In the genomic region with DNA sequence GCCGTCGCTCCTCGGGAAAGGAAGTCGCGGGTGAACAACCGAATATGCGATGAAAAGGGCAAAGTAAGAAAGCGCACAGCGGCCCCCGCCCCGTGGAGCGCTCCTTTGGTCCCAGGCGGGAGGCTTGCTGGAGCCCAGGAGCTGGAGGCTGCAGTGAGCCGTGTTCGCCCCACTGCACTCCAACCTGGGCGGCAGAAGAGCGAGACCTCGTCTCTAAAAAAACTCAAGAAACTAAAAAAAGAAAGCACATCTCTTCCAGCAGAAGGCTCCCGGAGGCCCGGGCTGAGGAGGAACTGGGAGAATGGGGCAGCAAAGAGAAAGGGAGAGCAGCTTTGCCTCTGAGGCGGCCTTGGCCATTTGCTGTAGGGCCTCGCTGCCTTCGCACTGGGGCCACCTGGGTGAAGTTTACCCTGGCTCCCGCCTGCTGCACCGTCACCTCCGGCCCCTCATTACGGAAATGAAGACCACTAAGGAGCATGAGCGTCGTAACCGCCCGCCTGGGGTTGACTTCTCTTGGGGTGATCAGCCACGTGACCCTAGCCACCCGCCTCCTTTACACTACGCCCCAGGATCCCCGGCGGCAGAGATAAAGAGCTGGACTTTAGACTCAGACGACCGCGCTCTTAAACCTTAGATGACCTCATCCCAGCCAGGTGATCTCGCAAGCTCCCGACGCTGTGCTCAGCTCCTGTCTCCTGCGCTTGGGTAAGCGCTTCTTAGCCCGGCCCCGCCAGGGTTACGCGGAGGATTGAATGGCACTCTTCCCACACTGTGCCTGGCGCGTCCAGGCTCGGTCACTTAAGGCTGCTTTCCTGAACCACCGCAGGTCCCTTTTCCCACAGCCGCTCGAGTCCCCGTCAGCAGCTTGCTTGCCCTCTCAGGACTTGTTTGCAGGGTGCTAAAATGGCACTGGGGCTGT, we compare ENCODE assay signal across 8 cellular contexts.
DNase-seq lines count a peak whose midpoint lies in the region; ATAC-seq and TF ChIP-seq lines count a peak whose summit lies in the region.

No MANE protein-coding gene starts in this region.

- intact Hi-C loops in ascending aorta (cut with DNase I): loop anchor here (10.0 kb wide), 1 partner anchor 288 kb away; a partner anchor contains a TSS

- H3K27ac ChIP-seq in AG04450 (ENCODE audit: low read depth, low read length): no peak overlapping the region
- no peak overlapping the region for H3K27ac ChIP-seq in ascending aorta
- no peak overlapping the region for H3K27ac ChIP-seq in skin epidermis

- DNase-seq in AG04450 (ENCODE audit: low read depth, low spot score) (no peak), HPDE6-E6E7 (ENCODE audit: extremely low spot score) (peak; percentile 44), ascending aorta (ENCODE audit: low spot score in 2 of 2) (no peak), iPS-NIHi11 (ENCODE audit: low spot score) (peak; percentile 59), SKM-1 (lab: John Stamatoyannopoulos, UW; ENCODE audit: unreplicated experiment) (no peak), dedifferentiated amniotic fluid mesenchymal stem cell (ENCODE audit: extremely low spot score) (no peak)

- no peaks in the 10 kb centered on the region for H3K36me3 ChIP-seq in ascending aorta

- POLR2A ChIA-PET in AG04450 (lab: Yijun Ruan, JAX): interaction anchor here (0.6 to 0.7 kb wide), 3 partner anchors 147 to 202 kb away, joined by 3 to 4 read pairs (median 3); no protein-coding TSS in a partner anchor

- TF ChIP-seq CTCF in AG04450 (IDR thresholded peaks at IDR 0.05; ENCODE audit: low read depth, low read length) (no peak), ascending aorta (IDR thresholded peaks at IDR 0.05) (no peak)

- peaks cover 9% of the 10 kb centered on the region for H3K27me3 ChIP-seq in AG04450 (ENCODE audit: control insufficient read depth, insufficient read depth, low read length)
- no peaks in the 10 kb centered on the region for H3K27me3 ChIP-seq in ascending aorta

- no peaks in the 10 kb centered on the region; the same call in 1 of the 2 replicates for H3K9me3 ChIP-seq in AG04450 (ENCODE audit: control insufficient read depth, insufficient read depth, low read length)
- H3K9me3 ChIP-seq in ascending aorta: no peaks in the 10 kb centered on the region

- CTCF ChIA-PET in AG04450 (lab: Charles Lee): interaction anchor here (0.6 to 1.4 kb wide), 5 partner anchors 163 to 565 kb away, joined by 3 to 11 read pairs (median 3); no protein-coding TSS in a partner anchor

- peaks cover 0 to 9% of the 10 kb centered on the region in 2 donors for H3K4me1 ChIP-seq in ascending aorta

- H3K4me3 ChIP-seq in AG04450 (ENCODE audit: low read depth, low read length) (peak overlapping the region; percentile 39), ascending aorta (peak overlapping the region; percentile 18 to 61), skin epidermis (peak overlapping the region in 6 of 7 experiments; percentile 8 to 30 (median 15))

- ATAC-seq in GM19023 (IDR thresholded peaks at IDR 0.05; ENCODE audit: unreplicated experiment): peak; percentile 83

Comparison
In these comparisons a context has a peak if more than half of its experiments do, and no peak if none do; other contexts are left out.
1. DNase-seq: peak in HPDE6-E6E7 (single experiment) and iPS-NIHi11 (single experiment); none in AG04450 (single experiment), ascending aorta (0 of 2), SKM-1 (single experiment) and dedifferentiated amniotic fluid mesenchymal stem cell (single experiment).
2. Peak in every context shown above with its lines, with median percentiles within 50 percentile points of each other: H3K4me3 ChIP-seq.